In genomic region chrX:101449279-101449678, GRCh38 we compare ENCODE assay signal across 26 cellular contexts. TPM values are rescaled to one million over a fixed set of nuclear protein-coding genes. Genes with fewer than 3 reads are reported as not detected.
DNase-seq lines count a peak whose midpoint lies in the region; ATAC-seq, FAIRE-seq and TF ChIP-seq lines count a peak whose summit lies in the region.
"Had no signal": no experiment of that assay in that cellular context is flagged by ENCODE, and none has a peak within 500 bp of the region (broad histone marks: within the 10 kb centered on the region; RNA-seq: fewer than 3 reads in every experiment).

No MANE protein-coding gene starts in this region.

- H3K27me3 Mint-ChIP-seq in central memory CD8-positive, alpha-beta T cell: no peaks in the 10 kb centered on the region
- H3K27me3 Mint-ChIP-seq: CD4-positive, alpha-beta memory T cell; CD4-positive, CD25-positive, alpha-beta regulatory T cell had no signal

- CTCF ChIA-PET in GM12878 (lab: Yijun Ruan, JAX): interaction anchor here (1.0 kb wide), 1 partner anchor 36 kb away, joined by 3 read pairs; no protein-coding TSS in a partner anchor
- CTCF ChIA-PET in K562 (lab: Yijun Ruan, JAX; ENCODE audit: low intra/inter-chr PET ratio): no interaction called here

- H3K4me3 ChIP-seq in GM12878: no peak overlapping the region
- H3K4me3 ChIP-seq in K562: no peak overlapping the region
- H3K4me3 ChIP-seq: BLaER1 had no signal

- DNase-seq in GM12878 (ENCODE audit: low read depth, low spot score) (no peak), K562 (ENCODE audit: extremely low read depth in 1 of 4, low spot score in 3 of 4) (no peak), Right ventricle myocardium superior (no peak)
- DNase-seq in central memory CD8-positive, alpha-beta T cell (ENCODE audit: low spot score in 2 of 2): no peak
- DNase-seq in activated effector memory CD4-positive, alpha-beta T cell treated with Interleukin-2 at 50 U/mL for 16 hours: no peak
- DNase-seq: 8988T; ACHN; BE2C; C1 segment of cervical spinal cord; CD4-positive, alpha-beta memory T cell; CD4-positive, CD25-positive, alpha-beta regulatory T cell; CD8-positive, alpha-beta memory T cell; COR-L47; DMS 273 treated with DMSO at 0.1 percent for 48 hours; DMS153; DMS53; DMS79; DND-41; EL; GDM1 had no signal

- FAIRE-seq in GM12878 (lab: Jason Lieb, UNC) (peak; percentile 23), K562 (lab: Jason Lieb, UNC) (no peak)
- FAIRE-seq: A204.1, GM12891, GM19239 had no signal

- SMC1A ChIA-PET in GM12878 (lab: Charles Lee; ENCODE audit: uncharacterized antibody, unreplicated experiment): no interaction called here

- no peaks in the 10 kb centered on the region for H3K9me1 ChIP-seq in K562 (ENCODE audit: control insufficient read depth, insufficient read depth, low read length)

- peaks cover 4% of the 10 kb centered on the region for H3K36me3 Mint-ChIP-seq in central memory CD8-positive, alpha-beta T cell (ENCODE audit: insufficient read depth)

- no peak overlapping the region for H3K9ac ChIP-seq in GM12878 (ENCODE audit: control insufficient read depth, insufficient read depth, low read length)
- H3K9ac ChIP-seq in K562 (ENCODE audit: insufficient read depth in 1 of 2, low read depth in 2 of 2, low read length in 2 of 2): no peak overlapping the region
- H3K9ac ChIP-seq: BLaER1 had no signal

- H4K20me1 ChIP-seq in GM12878 (ENCODE audit: control insufficient read depth, insufficient read depth): no peaks in the 10 kb centered on the region
- no peaks in the 10 kb centered on the region for H4K20me1 ChIP-seq in K562 (replicated peaks; ENCODE audit: control insufficient read depth, insufficient read depth, low read length)
- H4K20me1 ChIP-seq: BLaER1 had no signal

- 47% methylated on average over 1 of the region's 1 CpG for WGBS in GM12878 (ENCODE audit: insufficient coverage, insufficient replicate concordance, low lambda C conversion rate, missing lambda C conversion rate)
- WGBS in K562 (ENCODE audit: insufficient coverage, low coverage, missing lambda C conversion rate): 0% methylated on average over 1 of the region's 1 CpG

- no peak overlapping the region for H3K4me3 Mint-ChIP-seq in central memory CD8-positive, alpha-beta T cell
- H3K4me3 Mint-ChIP-seq: CD14-positive monocyte; CD4-positive, alpha-beta memory T cell; CD4-positive, CD25-positive, alpha-beta regulatory T cell; CD8-positive, alpha-beta memory T cell had no signal

- POLR2A ChIA-PET in GM12878 (lab: Charles Lee): no interaction called here
- POLR2A ChIA-PET in K562 (lab: Yijun Ruan, JAX): no interaction called here

- no peak for TF ChIP-seq EP300 in GM12878 (IDR thresholded peaks at IDR 0.05; ENCODE audit: borderline replicate concordance in 1 of 2, control insufficient read depth in 1 of 2, low read depth in 2 of 2, low read length in 2 of 2)
- no peak for TF ChIP-seq EP300 in K562 (IDR thresholded peaks at IDR 0.05; ENCODE audit: low read length)

- no peak overlapping the region for H3K27ac ChIP-seq in GM12878 (ENCODE audit: control insufficient read depth, insufficient read depth)
- no peak overlapping the region for H3K27ac ChIP-seq in K562 (ENCODE audit: extremely low read depth, low read depth, low read length)
- H3K27ac ChIP-seq: BLaER1 had no signal

- H3K79me2 ChIP-seq in GM12878 (ENCODE audit: control insufficient read depth, insufficient read depth, low read length): no peaks in the 10 kb centered on the region
- H3K79me2 ChIP-seq in K562 (ENCODE audit: control insufficient read depth, insufficient read depth, low read length): no peaks in the 10 kb centered on the region

- BruUV-seq in GM12878 (replicated peaks; lab: Mats Ljungman, UMichigan): no TSS peak
- BruUV-seq in K562 (replicated peaks; lab: Mats Ljungman, UMichigan): no TSS peak

- RAD21 ChIA-PET in GM12878 (lab: Charles Lee; ENCODE audit: unreplicated experiment): interaction anchor here (0.7 kb wide), 1 partner anchor 36 kb away, joined by 3 read pairs; no protein-coding TSS in a partner anchor

- no peaks in the 10 kb centered on the region for H3K4me1 Mint-ChIP-seq in central memory CD8-positive, alpha-beta T cell
- H3K4me1 Mint-ChIP-seq: CD4-positive, alpha-beta memory T cell; CD8-positive, alpha-beta memory T cell had no signal

- TF ChIP-seq POLR2A in GM12878 (IDR thresholded peaks at IDR 0.05; ENCODE audit: low read depth, low read length) (no peak), K562 (conservative IDR thresholded peaks at IDR 0.05) (no peak)

- no peaks in the 10 kb centered on the region for H3K4me1 ChIP-seq in GM12878 (ENCODE audit: control insufficient read depth, insufficient read depth, low read length)
- no peaks in the 10 kb centered on the region; a peak in 1 of 5 replicates for H3K4me1 ChIP-seq in K562 (replicated peaks in 1 of 2; ENCODE audit: control insufficient read depth in 2 of 2, insufficient read depth in 2 of 2, low read length in 2 of 2)
- H3K4me1 ChIP-seq: BE2C, BLaER1 had no signal

- TF ChIP-seq CTCF in GM12878 (IDR thresholded peaks at IDR 0.05 in 2 of 3, conservative IDR thresholded peaks at IDR 0.05 in 1 of 3; ENCODE audit: control insufficient read depth in 2 of 3, extremely low read depth in 1 of 3, insufficient read depth in 1 of 3, low read depth in 3 of 3, low read length in 3 of 3) (no peak), K562 (IDR thresholded peaks at IDR 0.05 in 2 of 3, conservative IDR thresholded peaks at IDR 0.05 in 1 of 3; ENCODE audit: insufficient read depth in 2 of 3, low read depth in 1 of 3, low read length in 3 of 3) (no peak)

- no peak overlapping the region for H3K4me2 ChIP-seq in GM12878 (ENCODE audit: control insufficient read depth, insufficient read depth)
- H3K4me2 ChIP-seq in K562 (ENCODE audit: insufficient read depth, low read length): no peak overlapping the region
- H3K4me2 ChIP-seq: BLaER1 had no signal

- intact Hi-C loops in GM12878 (cut with micrococcal nuclease; ENCODE audit: unreplicated experiment): no loop called here
- intact Hi-C loops in K562 (cut with micrococcal nuclease): no loop called here
- intact Hi-C loops in Right ventricle myocardium superior (cut with DNase I): no loop called here

- H3K9me3 ChIP-seq in GM12878 (replicated peaks; ENCODE audit: control insufficient read depth, insufficient read depth, low read length) (no peaks in the 10 kb centered on the region), K562 (replicated peaks; ENCODE audit: control insufficient read depth, insufficient read depth, low read depth, low read length) (no peaks in the 10 kb centered on the region)
- H3K9me3 ChIP-seq: BE2C had no signal

- no peak overlapping the region for H2AFZ ChIP-seq in GM12878 (ENCODE audit: control insufficient read depth, low read depth, low read length)
- no peak overlapping the region for H2AFZ ChIP-seq in K562 (ENCODE audit: low read depth, low read length)

- TF ChIP-seq RAD21 in GM12878 (IDR thresholded peaks at IDR 0.05; ENCODE audit: insufficient read depth, low read depth, low read length): no peak
- TF ChIP-seq RAD21 in K562 (CRISPR knock-in tag; conservative IDR thresholded peaks at IDR 0.05 in 1 of 2, IDR thresholded peaks at IDR 0.05 in 1 of 2): no peak

- H3K27me3 ChIP-seq in GM12878 (replicated peaks in 1 of 2; ENCODE audit: control insufficient read depth in 2 of 2, insufficient read depth in 2 of 2, low read length in 1 of 2) (no peaks in the 10 kb centered on the region), K562 (ENCODE audit: control insufficient read depth in 2 of 2, insufficient read depth in 2 of 2, low read length in 2 of 2) (no peaks in the 10 kb centered on the region)
- H3K27me3 ChIP-seq: BE2C, BLaER1 had no signal

- H3K36me3 ChIP-seq in GM12878 (ENCODE audit: control insufficient read depth in 2 of 2, insufficient read depth in 2 of 2, low read length in 1 of 2): no peaks in the 10 kb centered on the region
- no peaks in the 10 kb centered on the region for H3K36me3 ChIP-seq in K562 (ENCODE audit: control insufficient read depth, insufficient read depth, low read length)
- H3K36me3 ChIP-seq: BE2C, BLaER1 had no signal

- ATAC-seq in GM12878 (no peak), K562 (no peak), Right ventricle myocardium superior (ENCODE audit: poor library complexity) (no peak)
- ATAC-seq in central memory CD8-positive, alpha-beta T cell (replicated peaks; ENCODE audit: extremely low read depth, poor library complexity, severe bottlenecking): no peak

- in situ Hi-C loops in GM12878 (cut with MboI): no loop called here
- in situ Hi-C loops in K562 (cut with MboI): no loop called here

- H3K9me3 Mint-ChIP-seq in central memory CD8-positive, alpha-beta T cell: peaks cover 6% of the 10 kb centered on the region
- H3K9me3 Mint-ChIP-seq: CD8-positive, alpha-beta memory T cell had no signal

- H3K27ac Mint-ChIP-seq in central memory CD8-positive, alpha-beta T cell (ENCODE audit: low read depth): peak overlapping the region; percentile 7
- H3K27ac Mint-ChIP-seq: CD14-positive monocyte; CD4-positive, alpha-beta memory T cell; CD4-positive, CD25-positive, alpha-beta regulatory T cell; CD8-positive, alpha-beta memory T cell had no signal

RNA-seq across cellular contexts. Expression of gene ARMCX4, which starts 36.0 kb away (rescaled TPM):
- 3.3 and 3.8 TPM in 2 replicates for total RNA-seq in GM12878 (2013; cell fraction: nucleolus; rRNA removed)
- total RNA-seq in GM12878 (2014; rRNA removed) (0.23 and 0.33 TPM in 2 replicates), GM12878 (2014; rRNA removed; fragmentation: Illumina TruSeq; extraction: Trizol) (0.63 and 0.88 TPM in 2 replicates), GM12878 (2021) (0.90 and 1.1 TPM in 2 replicates), K562 (2014; rRNA removed) (0.04 TPM in 1 of 2 replicates, not detected in the other), K562 (2014; rRNA removed; fragmentation: Illumina TruSeq; extraction: Trizol) (not detected in 2 replicates), K562 (2015; rRNA removed; fragmentation: Illumina TruSeq; extraction: Trizol) (not detected in 2 replicates), K562 (2021) (0.04 and 0.11 TPM in 2 replicates), Right ventricle myocardium superior (4.6 TPM)
- 0.80 TPM for polyA plus RNA-seq in GM12878 (2011; ENCODE audit: low read depth)
- polyA plus RNA-seq in GM12878 (2011; rRNA removed) (not detected in 2 replicates), GM12878 (2014; fragmentation: Illumina TruSeq; extraction: Trizol) (0.65 and 0.75 TPM in 2 replicates), GM12878 (2014; fragmentation: Nextera tagmentation; extraction: Ambion mirVana) (under 1 TPM; 0.53 to 0.62 TPM), GM12878 (2014; rRNA removed) (0.61 and 1.6 TPM in 2 replicates), GM12878 (2016; fragmentation: Nextera tagmentation; extraction: Ambion mirVana) (1 to 10 TPM in 1 of 2 experiments, under 1 TPM in 1; 0.92 to 3.2 TPM), K562 (2011; rRNA removed) (not detected in 2 replicates), K562 (2014; fragmentation: Illumina TruSeq; extraction: Trizol) (not detected in 2 replicates), K562 (2014; fragmentation: Nextera tagmentation; extraction: Ambion mirVana) (not detected), K562 (2014; rRNA removed) (0.05 TPM in 1 of 2 replicates, not detected in the other)
- not detected in 2 replicates for polyA plus RNA-seq in GM12878 (2011; cell fraction: cytosol; rRNA removed)
- polyA plus RNA-seq in GM12878 (2011; cell fraction: nucleus; rRNA removed): not detected in 2 replicates
- 1.5 and 2.0 TPM in 2 replicates for polyA plus RNA-seq in GM12878 (2012)
- not detected in 2 replicates for polyA minus RNA-seq in GM12878 (2011; rRNA and poly(A)+ RNA removed)
- polyA minus RNA-seq in GM12878 (2011; cell fraction: cytosol; rRNA and poly(A)+ RNA removed): not detected in 2 replicates
- polyA minus RNA-seq in GM12878 (2011; cell fraction: nucleus; rRNA and poly(A)+ RNA removed): not detected in 2 replicates
- not detected in 2 replicates for total RNA-seq in K562 (2011; cell fraction: chromatin; rRNA removed; ENCODE audit: low replicate concordance)
- total RNA-seq in K562 (2011; cell fraction: nucleolus; rRNA removed): not detected in 2 replicates
- total RNA-seq in K562 (2011; cell fraction: nucleoplasm; rRNA removed): not detected in 2 replicates
- 0.01 TPM in 1 of 2 replicates, not detected in the other for polyA plus RNA-seq in K562 (2011; cell fraction: cytosol; rRNA removed)
- polyA plus RNA-seq in K562 (2011; cell fraction: nucleus; rRNA removed): 0.06 TPM in 1 of 2 replicates, not detected in the other
- 0.07 TPM in 1 of 2 replicates, not detected in the other for polyA plus RNA-seq in K562 (2012)
- polyA minus RNA-seq in K562 (2011; rRNA and poly(A)+ RNA removed): 0.06 TPM in 1 of 2 replicates, not detected in the other
- not detected in 2 replicates for polyA minus RNA-seq in K562 (2011; cell fraction: cytosol; rRNA and poly(A)+ RNA removed)
- polyA minus RNA-seq in K562 (2011; cell fraction: nucleus; rRNA and poly(A)+ RNA removed): not detected in 2 replicates
- total RNA-seq: G401 had no signal

RNA-seq across cellular contexts. Expression of gene HNRNPH2, which starts 41.3 kb away (rescaled TPM):
- 8.2 and 10.3 TPM in 2 replicates for total RNA-seq in GM12878 (2013; cell fraction: nucleolus; rRNA removed)
- total RNA-seq in GM12878 (2014; rRNA removed): 34.5 and 43.4 TPM in 2 replicates
- total RNA-seq in GM12878 (2014; rRNA removed; fragmentation: Illumina TruSeq; extraction: Trizol): 67.0 and 69.1 TPM in 2 replicates
- 42.4 and 42.8 TPM in 2 replicates for total RNA-seq in GM12878 (2021)
- polyA plus RNA-seq in GM12878 (2011; ENCODE audit: low read depth): 33.7 TPM
- polyA plus RNA-seq in GM12878 (2011; rRNA removed): 46.6 and 61.9 TPM in 2 replicates
- 15.3 and 19.3 TPM in 2 replicates for polyA plus RNA-seq in GM12878 (2011; cell fraction: cytosol; rRNA removed)
- 9.5 and 17.9 TPM in 2 replicates for polyA plus RNA-seq in GM12878 (2011; cell fraction: nucleus; rRNA removed)
- polyA plus RNA-seq in GM12878 (2012): 42.8 and 43.5 TPM in 2 replicates
- polyA plus RNA-seq in GM12878 (2014; fragmentation: Illumina TruSeq; extraction: Trizol): 73.3 and 90.2 TPM in 2 replicates
- 10 to 100 TPM; 55.7 to 90.8 TPM for polyA plus RNA-seq in GM12878 (2014; fragmentation: Nextera tagmentation; extraction: Ambion mirVana)
- polyA plus RNA-seq in GM12878 (2014; rRNA removed): 44.9 and 49.6 TPM in 2 replicates
- 100 to 1,000 TPM in 1 of 2 experiments, 10 to 100 TPM in 1; 98.1 to 102 TPM for polyA plus RNA-seq in GM12878 (2016; fragmentation: Nextera tagmentation; extraction: Ambion mirVana)
- polyA minus RNA-seq in GM12878 (2011; rRNA and poly(A)+ RNA removed): 22.8 and 32.7 TPM in 2 replicates
- polyA minus RNA-seq in GM12878 (2011; cell fraction: cytosol; rRNA and poly(A)+ RNA removed): 8.2 and 9.3 TPM in 2 replicates
- 3.4 and 6.9 TPM in 2 replicates for polyA minus RNA-seq in GM12878 (2011; cell fraction: nucleus; rRNA and poly(A)+ RNA removed)
- total RNA-seq in K562 (2011; cell fraction: chromatin; rRNA removed; ENCODE audit: low replicate concordance): 4.5 and 8.3 TPM in 2 replicates
- 4.2 and 4.3 TPM in 2 replicates for total RNA-seq in K562 (2011; cell fraction: nucleolus; rRNA removed)
- total RNA-seq in K562 (2011; cell fraction: nucleoplasm; rRNA removed): 8.1 and 9.3 TPM in 2 replicates
- total RNA-seq in K562 (2014; rRNA removed): 40.0 and 42.1 TPM in 2 replicates
- 71.9 and 82.2 TPM in 2 replicates for total RNA-seq in K562 (2014; rRNA removed; fragmentation: Illumina TruSeq; extraction: Trizol)
- total RNA-seq in K562 (2015; rRNA removed; fragmentation: Illumina TruSeq; extraction: Trizol): 64.8 and 67.2 TPM in 2 replicates
- total RNA-seq in K562 (2021): 37.7 and 43.0 TPM in 2 replicates
- 35.0 and 59.7 TPM in 2 replicates for polyA plus RNA-seq in K562 (2011; rRNA removed)
- 10.9 and 24.4 TPM in 2 replicates for polyA plus RNA-seq in K562 (2011; cell fraction: cytosol; rRNA removed)
- polyA plus RNA-seq in K562 (2011; cell fraction: nucleus; rRNA removed): 6.3 and 7.7 TPM in 2 replicates
- polyA plus RNA-seq in K562 (2012): 44.6 and 62.9 TPM in 2 replicates
- 68.1 and 69.5 TPM in 2 replicates for polyA plus RNA-seq in K562 (2014; fragmentation: Illumina TruSeq; extraction: Trizol)
- 100 to 1,000 TPM in 1 of 2 experiments, 10 to 100 TPM in 1; 60.3 to 130 TPM for polyA plus RNA-seq in K562 (2014; fragmentation: Nextera tagmentation; extraction: Ambion mirVana)
- polyA plus RNA-seq in K562 (2014; rRNA removed): 58.2 and 60.6 TPM in 2 replicates
- 62.8 and 83.2 TPM in 2 replicates for polyA minus RNA-seq in K562 (2011; rRNA and poly(A)+ RNA removed)
- polyA minus RNA-seq in K562 (2011; cell fraction: cytosol; rRNA and poly(A)+ RNA removed): 13.4 and 14.8 TPM in 2 replicates
- 4.0 and 8.2 TPM in 2 replicates for polyA minus RNA-seq in K562 (2011; cell fraction: nucleus; rRNA and poly(A)+ RNA removed)
- total RNA-seq in Right ventricle myocardium superior: 46.9 TPM

RNA-seq across cellular contexts. Expression of gene GLA, which starts 41.6 kb away (rescaled TPM):
- 16.7 and 18.1 TPM in 2 replicates for total RNA-seq in GM12878 (2013; cell fraction: nucleolus; rRNA removed)
- total RNA-seq in GM12878 (2014; rRNA removed) (23.3 and 23.8 TPM in 2 replicates), GM12878 (2014; rRNA removed; fragmentation: Illumina TruSeq; extraction: Trizol) (25.3 and 26.7 TPM in 2 replicates), GM12878 (2021) (24.4 and 25.0 TPM in 2 replicates), K562 (2014; rRNA removed) (41.7 and 46.5 TPM in 2 replicates), K562 (2014; rRNA removed; fragmentation: Illumina TruSeq; extraction: Trizol) (68.9 and 75.2 TPM in 2 replicates), K562 (2015; rRNA removed; fragmentation: Illumina TruSeq; extraction: Trizol) (54.2 and 57.2 TPM in 2 replicates), K562 (2021) (54.0 and 56.5 TPM in 2 replicates), Right ventricle myocardium superior (9.1 TPM)
- 24.9 TPM for polyA plus RNA-seq in GM12878 (2011; ENCODE audit: low read depth)
- polyA plus RNA-seq in GM12878 (2011; rRNA removed) (31.7 and 32.8 TPM in 2 replicates), GM12878 (2014; fragmentation: Illumina TruSeq; extraction: Trizol) (29.2 and 34.1 TPM in 2 replicates), GM12878 (2014; fragmentation: Nextera tagmentation; extraction: Ambion mirVana) (10 to 100 TPM; 39.2 to 66.4 TPM), GM12878 (2014; rRNA removed) (20.3 and 28.9 TPM in 2 replicates), GM12878 (2016; fragmentation: Nextera tagmentation; extraction: Ambion mirVana) (10 to 100 TPM; 26.8 to 29.8 TPM), K562 (2011; rRNA removed) (101 and 118 TPM in 2 replicates), K562 (2014; fragmentation: Illumina TruSeq; extraction: Trizol) (65.2 and 73.8 TPM in 2 replicates), K562 (2014; fragmentation: Nextera tagmentation; extraction: Ambion mirVana) (100 to 1,000 TPM; 137 to 146 TPM), K562 (2014; rRNA removed) (72.9 and 77.0 TPM in 2 replicates)
- polyA plus RNA-seq in GM12878 (2011; cell fraction: cytosol; rRNA removed): 20.5 and 22.7 TPM in 2 replicates
- polyA plus RNA-seq in GM12878 (2011; cell fraction: nucleus; rRNA removed): 42.4 and 53.4 TPM in 2 replicates
- 17.1 and 23.4 TPM in 2 replicates for polyA plus RNA-seq in GM12878 (2012)
- polyA minus RNA-seq in GM12878 (2011; rRNA and poly(A)+ RNA removed): 7.9 and 11.5 TPM in 2 replicates
- polyA minus RNA-seq in GM12878 (2011; cell fraction: cytosol; rRNA and poly(A)+ RNA removed): 4.8 and 7.3 TPM in 2 replicates
- polyA minus RNA-seq in GM12878 (2011; cell fraction: nucleus; rRNA and poly(A)+ RNA removed): 5.2 and 5.4 TPM in 2 replicates
- 111 and 136 TPM in 2 replicates for total RNA-seq in K562 (2011; cell fraction: chromatin; rRNA removed; ENCODE audit: low replicate concordance)
- total RNA-seq in K562 (2011; cell fraction: nucleolus; rRNA removed): 99.4 and 101 TPM in 2 replicates
- 100 and 117 TPM in 2 replicates for total RNA-seq in K562 (2011; cell fraction: nucleoplasm; rRNA removed)
- 44.5 and 61.1 TPM in 2 replicates for polyA plus RNA-seq in K562 (2011; cell fraction: cytosol; rRNA removed)
- polyA plus RNA-seq in K562 (2011; cell fraction: nucleus; rRNA removed): 199 and 281 TPM in 2 replicates
- 48.0 and 49.0 TPM in 2 replicates for polyA plus RNA-seq in K562 (2012)
- polyA minus RNA-seq in K562 (2011; rRNA and poly(A)+ RNA removed): 30.9 and 40.0 TPM in 2 replicates
- polyA minus RNA-seq in K562 (2011; cell fraction: cytosol; rRNA and poly(A)+ RNA removed): 16.3 and 22.1 TPM in 2 replicates
- 18.3 and 29.0 TPM in 2 replicates for polyA minus RNA-seq in K562 (2011; cell fraction: nucleus; rRNA and poly(A)+ RNA removed)

RNA-seq across cellular contexts. Expression of gene RPL36A, which starts 58.5 kb away (rescaled TPM):
- total RNA-seq in GM12878 (2013; cell fraction: nucleolus; rRNA removed): 262 and 314 TPM in 2 replicates
- total RNA-seq in GM12878 (2014; rRNA removed): 1,479 and 1,585 TPM in 2 replicates
- 3,614 and 3,813 TPM in 2 replicates for total RNA-seq in GM12878 (2014; rRNA removed; fragmentation: Illumina TruSeq; extraction: Trizol)
- total RNA-seq in GM12878 (2021): 425 and 522 TPM in 2 replicates
- polyA plus RNA-seq in GM12878 (2011; ENCODE audit: low read depth): 219 TPM
- 3,267 and 3,973 TPM in 2 replicates for polyA plus RNA-seq in GM12878 (2011; rRNA removed)
- 615 and 2,011 TPM in 2 replicates for polyA plus RNA-seq in GM12878 (2011; cell fraction: cytosol; rRNA removed)
- polyA plus RNA-seq in GM12878 (2011; cell fraction: nucleus; rRNA removed): 664 and 927 TPM in 2 replicates
- 1,929 and 2,829 TPM in 2 replicates for polyA plus RNA-seq in GM12878 (2012)
- 4,528 and 6,688 TPM in 2 replicates for polyA plus RNA-seq in GM12878 (2014; fragmentation: Illumina TruSeq; extraction: Trizol)
- polyA plus RNA-seq in GM12878 (2014; fragmentation: Nextera tagmentation; extraction: Ambion mirVana): 1,000 to 10,000 TPM; 3,535 to 3,952 TPM
- 2,484 and 3,273 TPM in 2 replicates for polyA plus RNA-seq in GM12878 (2014; rRNA removed)
- polyA plus RNA-seq in GM12878 (2016; fragmentation: Nextera tagmentation; extraction: Ambion mirVana): 100 to 1,000 TPM; 771 to 830 TPM
- polyA minus RNA-seq in GM12878 (2011; rRNA and poly(A)+ RNA removed): 153 and 443 TPM in 2 replicates
- polyA minus RNA-seq in GM12878 (2011; cell fraction: cytosol; rRNA and poly(A)+ RNA removed): 65.4 and 82.9 TPM in 2 replicates
- polyA minus RNA-seq in GM12878 (2011; cell fraction: nucleus; rRNA and poly(A)+ RNA removed): 56.8 and 89.8 TPM in 2 replicates
- total RNA-seq in K562 (2011; cell fraction: chromatin; rRNA removed; ENCODE audit: low replicate concordance): 200 and 267 TPM in 2 replicates
- 186 and 225 TPM in 2 replicates for total RNA-seq in K562 (2011; cell fraction: nucleolus; rRNA removed)
- 351 and 388 TPM in 2 replicates for total RNA-seq in K562 (2011; cell fraction: nucleoplasm; rRNA removed)
- 1,374 and 2,621 TPM in 2 replicates for total RNA-seq in K562 (2014; rRNA removed)
- total RNA-seq in K562 (2014; rRNA removed; fragmentation: Illumina TruSeq; extraction: Trizol): 3,520 and 3,818 TPM in 2 replicates
- 3,031 and 3,209 TPM in 2 replicates for total RNA-seq in K562 (2015; rRNA removed; fragmentation: Illumina TruSeq; extraction: Trizol)
- 412 and 461 TPM in 2 replicates for total RNA-seq in K562 (2021)
- 4,008 and 4,383 TPM in 2 replicates for polyA plus RNA-seq in K562 (2011; rRNA removed)
- 523 and 2,114 TPM in 2 replicates for polyA plus RNA-seq in K562 (2011; cell fraction: cytosol; rRNA removed)
- polyA plus RNA-seq in K562 (2011; cell fraction: nucleus; rRNA removed): 461 and 1,073 TPM in 2 replicates
- 1,913 and 2,065 TPM in 2 replicates for polyA plus RNA-seq in K562 (2012)
- polyA plus RNA-seq in K562 (2014; fragmentation: Illumina TruSeq; extraction: Trizol): 3,410 and 3,967 TPM in 2 replicates
- 1,000 to 10,000 TPM; 2,383 to 2,855 TPM for polyA plus RNA-seq in K562 (2014; fragmentation: Nextera tagmentation; extraction: Ambion mirVana)
- polyA plus RNA-seq in K562 (2014; rRNA removed): 4,212 and 4,539 TPM in 2 replicates
- 692 and 865 TPM in 2 replicates for polyA minus RNA-seq in K562 (2011; rRNA and poly(A)+ RNA removed)
- 117 and 140 TPM in 2 replicates for polyA minus RNA-seq in K562 (2011; cell fraction: cytosol; rRNA and poly(A)+ RNA removed)
- 81.9 and 198 TPM in 2 replicates for polyA minus RNA-seq in K562 (2011; cell fraction: nucleus; rRNA and poly(A)+ RNA removed)
- 72.0 TPM for total RNA-seq in Right ventricle myocardium superior
